Comparison of ENCODE assay signal across 27 cellular contexts in genomic region chr9:1909322-1909721, GRCh38.
"Had no signal": no experiment of that assay in that cellular context is flagged by ENCODE, and none has a peak within 500 bp of the region (broad histone marks: within the 10 kb centered on the region; RNA-seq: fewer than 3 reads in every experiment).

No MANE protein-coding gene starts in this region.

- H3K9me3 ChIP-seq: neutrophil, psoas muscle, right lobe of liver, testis, thyroid gland had no signal

- H3K4me1 Mint-ChIP-seq: naive B cell; natural killer cell; nephron progenitor cell; stimulated activated naive B cell treated with anti-CD40 and anti-IgM and Interleukin-4, amounts not matched to agents 10 μg/mL and 1 μg/mL and 100 μg/mL, for 72 hours had no signal

- H3K27ac ChIP-seq: left ventricle myocardium inferior, neural progenitor cell, neutrophil, parathyroid adenoma, psoas muscle, right atrium auricular region, right lobe of liver, stomach, testis, thyroid gland, transverse colon, upper lobe of left lung had no signal

- H3K36me3 ChIP-seq: left ventricle myocardium inferior, neural progenitor cell, neutrophil, right atrium auricular region, right lobe of liver, stomach, thyroid gland, transverse colon, upper lobe of left lung had no signal

- H3K4me3 ChIP-seq: left ventricle myocardium inferior, lung, neural progenitor cell, psoas muscle, right atrium auricular region, right lobe of liver, smooth muscle cell, stomach, testis, thyroid gland, transverse colon, upper lobe of left lung had no signal

- ATAC-seq: natural killer cell; psoas muscle; right lobe of liver; stimulated activated naive B cell treated with anti-CD40 and anti-IgM and Interleukin-4, amounts not matched to agents 10 μg/mL and 1 μg/mL and 100 μg/mL, for 72 hours; stimulated activated naive CD8-positive, alpha-beta T cell treated with anti-CD3 and anti-CD28 coated beads, Interleukin-15, Interleukin-2, amounts not matched to agents 100 U/mL and 50 U/mL, for 24 hours had no signal

- DNase-seq: islet precursor cell; left ventricle myocardium inferior; mesendoderm; naive B cell; natural killer cell; nephron progenitor cell; occipital lobe; psoas muscle; right lobe of liver; stimulated activated CD4-positive, alpha-beta T cell treated with anti-CD3 and anti-CD28 coated beads, Interleukin-1b, Interleukin-23, amount 100 ng/mL, for 48 hours; stimulated activated CD4-positive, alpha-beta T cell treated with anti-CD3 and anti-CD28 coated beads, Interleukin-2, amount 100 ng/mL, for 48 hours; stimulated activated CD4-positive, alpha-beta T cell treated with anti-CD3 and anti-CD28 coated beads, Interleukin-4, amount 100 ng/mL, for 4 hours; stimulated activated CD8-positive, alpha-beta memory T cell treated with anti-CD3 and anti-CD28 coated beads, Interleukin-4, amount 100 ng/mL, for 48 hours; stimulated activated naive B cell treated with anti-CD40 and anti-IgM and Interleukin-4, amounts not matched to agents 10 μg/mL and 1 μg/mL and 100 μg/mL, for 72 hours; stimulated activated naive CD8-positive, alpha-beta T cell treated with anti-CD3 and anti-CD28 coated beads, Interleukin-15, Interleukin-2, amounts not matched to agents 100 U/mL and 50 U/mL, for 24 hours; stomach; testis; thyroid gland; transverse colon; upper lobe of left lung had no signal

- H3K27ac Mint-ChIP-seq: mesothelial cell of epicardium; naive B cell; natural killer cell; nephron progenitor cell; neural progenitor cell; stimulated activated naive B cell treated with anti-CD40 and anti-IgM and Interleukin-4, amounts not matched to agents 10 μg/mL and 1 μg/mL and 100 μg/mL, for 72 hours had no signal

- H3K27me3 ChIP-seq: neural progenitor cell, neutrophil, right atrium auricular region, right lobe of liver, stomach, testis, thyroid gland, transverse colon, upper lobe of left lung had no signal

- H3K4me1 ChIP-seq: left ventricle myocardium inferior, neural progenitor cell, parathyroid adenoma, psoas muscle, right atrium auricular region, right lobe of liver, stomach, testis, thyroid gland, transverse colon, upper lobe of left lung had no signal

- H3K4me3 Mint-ChIP-seq: mesothelial cell of epicardium; naive B cell; natural killer cell; nephron progenitor cell; neural progenitor cell; stimulated activated naive B cell treated with anti-CD40 and anti-IgM and Interleukin-4, amounts not matched to agents 10 μg/mL and 1 μg/mL and 100 μg/mL, for 72 hours had no signal

- H3K36me3 Mint-ChIP-seq: mesothelial cell of epicardium, natural killer cell, neural progenitor cell had no signal
